In genomic region chr2:176150338-176151198, GRCh38 we compare ENCODE assay signal across 14 cellular contexts. TPM values are rescaled to one million over a fixed set of nuclear protein-coding genes. Genes with fewer than 3 reads are reported as not detected.
DNase-seq lines count a peak whose midpoint lies in the region; ATAC-seq, FAIRE-seq and TF ChIP-seq lines count a peak whose summit lies in the region.
"Had no signal": no experiment of that assay in that cellular context is flagged by ENCODE, and none has a peak within 500 bp of the region (broad histone marks: within the 10 kb centered on the region; RNA-seq: fewer than 3 reads in every experiment).

No MANE protein-coding gene starts in this region.

- intact Hi-C loops in HepG2 (cut with micrococcal nuclease; ENCODE audit: unreplicated experiment), result no loop called here
- intact Hi-C loops in right lobe of liver (cut with DNase I), result no loop called here

- H2AFZ ChIP-seq in HepG2 (ENCODE audit: low read length) (no peak overlapping the region), neuronal stem cell (ENCODE audit: low read length) (no peak overlapping the region)

- H3K23ac ChIP-seq in neuronal stem cell (ENCODE audit: low read depth, low read length, poor library complexity), result peak overlapping the region; percentile 59

- H3K27me3 ChIP-seq in HepG2 (ENCODE audit: control insufficient read depth in 1 of 2, insufficient read depth in 2 of 2, low read length in 2 of 2) (peaks cover 20 to 92% of the 10 kb centered on the region in 2 experiments), right lobe of liver (peaks cover 0 to 73% of the 10 kb centered on the region in 2 donors), iPS-15b (ENCODE audit: control insufficient read depth, insufficient read depth, low read length) (peaks cover 100% of the 10 kb centered on the region), neuronal stem cell (ENCODE audit: control insufficient read depth in 3 of 3, insufficient read depth in 3 of 3, low read depth in 1 of 3, low read length in 3 of 3) (peaks cover 63 to 100% (median 99%) of the 10 kb centered on the region in 3 experiments)
- H3K27me3 ChIP-seq: Peyer's patch had no signal

- no peak overlapping the region for H3K4me3 ChIP-seq in HepG2 (replicated peaks in 1 of 3; ENCODE audit: insufficient read depth in 1 of 3, low read depth in 2 of 3, low read length in 3 of 3)
- no peak overlapping the region for H3K4me3 ChIP-seq in right lobe of liver
- H3K4me3 ChIP-seq in iPS-15b (ENCODE audit: low read depth, low read length), result peak overlapping the region; percentile 26
- H3K4me3 ChIP-seq in neuronal stem cell (ENCODE audit: low read length in 2 of 2), result no peak overlapping the region
- H3K4me3 ChIP-seq: Peyer's patch had no signal

- TF ChIP-seq CTCF in HepG2 (CRISPR knock-in tag; IDR thresholded peaks at IDR 0.05) (no peak), right lobe of liver (IDR thresholded peaks at IDR 0.05) (no peak)

- H4K91ac ChIP-seq in neuronal stem cell (ENCODE audit: low read depth, low read length, poor library complexity), result no peak overlapping the region

- TF ChIP-seq EP300 in HepG2 (IDR thresholded peaks at IDR 0.05; ENCODE audit: low read depth in 2 of 2, low read length in 2 of 2) (no peak), HepG2 (CRISPR knock-in tag; IDR thresholded peaks at IDR 0.05; ENCODE audit: borderline replicate concordance) (no peak)

- no peaks in the 10 kb centered on the region for H3K79me1 ChIP-seq in neuronal stem cell (ENCODE audit: low read depth, low read length)

- TF ChIP-seq POLR2A in HepG2 (IDR thresholded peaks at IDR 0.05; ENCODE audit: insufficient read depth in 1 of 2, low read depth in 2 of 2, low read length in 2 of 2) (no peak), right lobe of liver (IDR thresholded peaks at IDR 0.05) (no peak)

- H3K14ac ChIP-seq in neuronal stem cell (ENCODE audit: low read length), result no peak overlapping the region

- ATAC-seq in HepG2 (no peak), right lobe of liver (no peak)

- H3K18ac ChIP-seq in neuronal stem cell (ENCODE audit: low read length), result no peak overlapping the region

- H2BK12ac ChIP-seq in neuronal stem cell (ENCODE audit: low read length), result no peak overlapping the region

- H2BK5ac ChIP-seq in neuronal stem cell (ENCODE audit: low read length), result no peak overlapping the region

- peaks cover 25% of the 10 kb centered on the region for H3K4me1 ChIP-seq in HepG2 (ENCODE audit: insufficient read depth, low read length)
- no peaks in the 10 kb centered on the region for H3K4me1 ChIP-seq in right lobe of liver
- H3K4me1 ChIP-seq in iPS-15b (ENCODE audit: control insufficient read depth, insufficient read depth, low read length), result peaks cover under 1% of the 10 kb centered on the region
- no peaks in the 10 kb centered on the region for H3K4me1 ChIP-seq in neuronal stem cell (ENCODE audit: control insufficient read depth in 2 of 2, insufficient read depth in 1 of 2, low read depth in 1 of 2, low read length in 2 of 2)

- no peak for FAIRE-seq in HepG2 (lab: Jason Lieb, UNC)

- WGBS in HepG2 (ENCODE audit: low lambda C conversion rate), result 22% methylated on average over 16 of the region's 22 CpGs
- 7% methylated on average over 11 of the region's 22 CpGs for WGBS in right lobe of liver (ENCODE audit: insufficient coverage, low coverage, low lambda C conversion rate, missing lambda C conversion rate)
- no CpG with 5 or more reads among the region's 22 CpGs for WGBS in neuronal stem cell (ENCODE audit: extremely low coverage in 2 of 2, insufficient read length in 2 of 2, insufficient replicate concordance in 1 of 2), 2 donors

- H3K9me3 ChIP-seq in HepG2 (ENCODE audit: low read length), result no peaks in the 10 kb centered on the region
- no peaks in the 10 kb centered on the region for H3K9me3 ChIP-seq in right lobe of liver
- H3K9me3 ChIP-seq in iPS-15b (ENCODE audit: control insufficient read depth, insufficient read depth, low read length), result no peaks in the 10 kb centered on the region
- H3K9me3 ChIP-seq in neuronal stem cell (replicated peaks in 1 of 2; ENCODE audit: control insufficient read depth in 2 of 2, insufficient read depth in 1 of 2, low read depth in 1 of 2, low read length in 2 of 2), result peaks cover 0 to 9% of the 10 kb centered on the region in 2 donors
- H3K9me3 ChIP-seq: Peyer's patch had no signal

- no peak overlapping the region for H2AK5ac ChIP-seq in neuronal stem cell (ENCODE audit: low read depth, low read length)

- no peaks in the 10 kb centered on the region for H4K20me1 ChIP-seq in HepG2 (ENCODE audit: insufficient read depth, low read length)

- POLR2A ChIA-PET in HepG2 (lab: Yijun Ruan, JAX), result no interaction called here

- H3K36me3 ChIP-seq in HepG2 (replicated peaks in 1 of 2; ENCODE audit: control insufficient read depth in 1 of 2, insufficient read depth in 2 of 2, low read length in 2 of 2), result no peaks in the 10 kb centered on the region
- no peaks in the 10 kb centered on the region for H3K36me3 ChIP-seq in right lobe of liver
- no peaks in the 10 kb centered on the region for H3K36me3 ChIP-seq in iPS-15b (ENCODE audit: control insufficient read depth, insufficient read depth, low read length)
- H3K36me3 ChIP-seq in neuronal stem cell (replicated peaks in 1 of 2; ENCODE audit: control insufficient read depth in 2 of 2, insufficient read depth in 2 of 2, low read length in 2 of 2), result no peaks in the 10 kb centered on the region

- DNase-seq in HepG2 (ENCODE audit: low spot score), result no peak
- DNase-seq in right lobe of liver, result no peak
- DNase-seq in neuronal stem cell (ENCODE audit: low spot score), result no peak
- no peak for DNase-seq in activated CD4-positive, alpha-beta T cell treated with anti-CD3 and anti-CD28 coated beads, Interleukin-2, amount 50 U/mL, for 1 hour
- DNase-seq in stimulated activated CD4-positive, alpha-beta T cell treated with anti-CD3 and anti-CD28 coated beads, Interleukin-4, amount 100 ng/mL, for 24 hours, result no peak
- DNase-seq in effector CD4-positive, alpha-beta T cell, result no peak
- DNase-seq: H9, NCI-H1930, NCI-H2171, NCI-H510A, NCI-H82, Peyer's patch had no signal

- BruUV-seq in HepG2 (replicated peaks; lab: Mats Ljungman, UMichigan), result no TSS peak

- in situ Hi-C loops in HepG2 (cut with HindIII; ENCODE audit: extremely low pct_ligation_motif_present, low pct_unique_long_range_greater_than_20kb), result no loop called here

- CTCF ChIA-PET in HepG2 (lab: Yijun Ruan, JAX; ENCODE audit: low intra/inter-chr PET ratio, low total read pairs), result no interaction called here

- H3K9ac ChIP-seq in HepG2 (ENCODE audit: insufficient read depth, low read depth, low read length), result no peak overlapping the region
- H3K9ac ChIP-seq in iPS-15b (ENCODE audit: low read depth, low read length), result no peak overlapping the region
- H3K9ac ChIP-seq in neuronal stem cell (ENCODE audit: low read depth, low read length, poor library complexity), result no peak overlapping the region

- no peaks in the 10 kb centered on the region for H3K79me2 ChIP-seq in HepG2 (ENCODE audit: insufficient read depth, low read length)

- H3K27ac ChIP-seq in HepG2 (ENCODE audit: extremely low read length, insufficient read depth, low read length), result no peak overlapping the region
- H3K27ac ChIP-seq in right lobe of liver, result no peak overlapping the region
- H3K27ac ChIP-seq in neuronal stem cell (replicated peaks; ENCODE audit: low read length), result no peak overlapping the region
- H3K27ac ChIP-seq: Peyer's patch had no signal

- H3K4me2 ChIP-seq in HepG2 (ENCODE audit: low read depth, low read length) (no peak overlapping the region), neuronal stem cell (ENCODE audit: insufficient read depth, low read length, poor library complexity, severe bottlenecking) (no peak overlapping the region)

- TF ChIP-seq RAD21 in HepG2 (CRISPR knock-in tag; IDR thresholded peaks at IDR 0.05), result no peak

- H4K8ac ChIP-seq in neuronal stem cell (ENCODE audit: low read depth, low read length), result no peak overlapping the region

- H2BK15ac ChIP-seq in neuronal stem cell (ENCODE audit: low read length), result no peak overlapping the region

- no peak overlapping the region for H3K4ac ChIP-seq in neuronal stem cell (ENCODE audit: low read length)

- H2BK120ac ChIP-seq in neuronal stem cell (ENCODE audit: low read depth, low read length), result no peak overlapping the region

RNA-seq across cellular contexts. Expression of gene HOXD4, which starts 0.8 kb away (rescaled TPM):
- total RNA-seq in HepG2 (2016; rRNA removed; fragmentation: Illumina TruSeq; extraction: Trizol) (0.31 TPM in 1 of 2 replicates, not detected in the other), right lobe of liver (not detected)
- not detected in 2 replicates for total RNA-seq in HepG2 (2016; cell fraction: cytosol; rRNA removed; fragmentation: Illumina TruSeq; extraction: Trizol; ENCODE audit: low read depth)
- 0.19 TPM in 1 of 2 replicates, not detected in the other for total RNA-seq in HepG2 (2016; cell fraction: insoluble cytoplasmic fraction; rRNA removed; fragmentation: Illumina TruSeq; extraction: Trizol)
- 0.12 TPM in 1 of 2 replicates, not detected in the other for total RNA-seq in HepG2 (2016; cell fraction: membrane; rRNA removed; fragmentation: Illumina TruSeq; extraction: Trizol)
- total RNA-seq in HepG2 (2016; cell fraction: nucleus; rRNA removed; fragmentation: Illumina TruSeq; extraction: Trizol), result 0.34 TPM in 1 of 2 replicates, not detected in the other
- not detected in 2 replicates for polyA plus RNA-seq in HepG2 (2011; rRNA removed)
- not detected in 2 replicates for polyA plus RNA-seq in HepG2 (2011; cell fraction: cytosol; rRNA removed)
- polyA plus RNA-seq in HepG2 (2011; cell fraction: nucleus; rRNA removed), result not detected in 2 replicates
- not detected in 2 replicates for polyA plus RNA-seq in HepG2 (2012)
- 0.15 TPM in 1 of 2 replicates, not detected in the other for polyA plus RNA-seq in HepG2 (2016; cell fraction: cytosol; fragmentation: Illumina TruSeq; extraction: Trizol; ENCODE audit: low read depth)
- not detected in 2 replicates for polyA plus RNA-seq in HepG2 (2016; cell fraction: insoluble cytoplasmic fraction; fragmentation: Illumina TruSeq; extraction: Trizol; ENCODE audit: low read depth)
- 0.10 and 0.17 TPM in 2 replicates for polyA plus RNA-seq in HepG2 (2016; cell fraction: membrane; fragmentation: Illumina TruSeq; extraction: Trizol; ENCODE audit: low read depth)
- polyA plus RNA-seq in HepG2 (2016; cell fraction: nucleus; fragmentation: Illumina TruSeq; extraction: Trizol; ENCODE audit: insufficient read depth, low read depth), result 0.43 and 1.4 TPM in 2 replicates
- not detected in 2 replicates for polyA minus RNA-seq in HepG2 (2011; rRNA and poly(A)+ RNA removed; ENCODE audit: low replicate concordance)
- polyA minus RNA-seq in HepG2 (2011; cell fraction: cytosol; rRNA and poly(A)+ RNA removed), result not detected in 2 replicates
- polyA minus RNA-seq in HepG2 (2011; cell fraction: nucleus; rRNA and poly(A)+ RNA removed), result not detected in 2 replicates
- polyA plus RNA-seq in neuronal stem cell (2013, experiment 1 of 2), result not detected
- not detected for polyA plus RNA-seq in neuronal stem cell (2013, experiment 2 of 2)
- total RNA-seq: H9, LHCN-M2 had no signal

RNA-seq across cellular contexts. Expression of gene HOXD3, which starts 6.5 kb away (rescaled TPM):
- total RNA-seq in HepG2 (2016; rRNA removed; fragmentation: Illumina TruSeq; extraction: Trizol), result 0.08 and 0.09 TPM in 2 replicates
- total RNA-seq in HepG2 (2016; cell fraction: cytosol; rRNA removed; fragmentation: Illumina TruSeq; extraction: Trizol; ENCODE audit: low read depth), result not detected in 2 replicates
- total RNA-seq in HepG2 (2016; cell fraction: insoluble cytoplasmic fraction; rRNA removed; fragmentation: Illumina TruSeq; extraction: Trizol), result 0.04 TPM in 1 of 2 replicates, not detected in the other
- 0.06 and 0.14 TPM in 2 replicates for total RNA-seq in HepG2 (2016; cell fraction: membrane; rRNA removed; fragmentation: Illumina TruSeq; extraction: Trizol)
- 0.19 TPM in 1 of 2 replicates, not detected in the other for total RNA-seq in HepG2 (2016; cell fraction: nucleus; rRNA removed; fragmentation: Illumina TruSeq; extraction: Trizol)
- polyA plus RNA-seq in HepG2 (2011; rRNA removed), result 0.05 TPM in 1 of 2 replicates, not detected in the other
- not detected in 2 replicates for polyA plus RNA-seq in HepG2 (2011; cell fraction: cytosol; rRNA removed)
- polyA plus RNA-seq in HepG2 (2011; cell fraction: nucleus; rRNA removed), result 0.07 TPM in 1 of 2 replicates, not detected in the other
- 0.09 TPM in 1 of 2 replicates, not detected in the other for polyA plus RNA-seq in HepG2 (2012)
- polyA plus RNA-seq in HepG2 (2016; cell fraction: cytosol; fragmentation: Illumina TruSeq; extraction: Trizol; ENCODE audit: low read depth), result not detected in 2 replicates
- polyA plus RNA-seq in HepG2 (2016; cell fraction: insoluble cytoplasmic fraction; fragmentation: Illumina TruSeq; extraction: Trizol; ENCODE audit: low read depth), result 0.28 TPM in 1 of 2 replicates, not detected in the other
- polyA plus RNA-seq in HepG2 (2016; cell fraction: membrane; fragmentation: Illumina TruSeq; extraction: Trizol; ENCODE audit: low read depth), result 0.07 TPM in 1 of 2 replicates, not detected in the other
- not detected in 2 replicates for polyA plus RNA-seq in HepG2 (2016; cell fraction: nucleus; fragmentation: Illumina TruSeq; extraction: Trizol; ENCODE audit: insufficient read depth, low read depth)
- polyA minus RNA-seq in HepG2 (2011; rRNA and poly(A)+ RNA removed; ENCODE audit: low replicate concordance), result not detected in 2 replicates
- polyA minus RNA-seq in HepG2 (2011; cell fraction: cytosol; rRNA and poly(A)+ RNA removed), result not detected in 2 replicates
- polyA minus RNA-seq in HepG2 (2011; cell fraction: nucleus; rRNA and poly(A)+ RNA removed), result not detected in 2 replicates
- total RNA-seq in right lobe of liver, result not detected
- polyA plus RNA-seq in neuronal stem cell (2013, experiment 1 of 2), result not detected
- not detected for polyA plus RNA-seq in neuronal stem cell (2013, experiment 2 of 2)
- total RNA-seq: H9, LHCN-M2 had no signal

RNA-seq across cellular contexts. Expression of gene HOXD8, which starts 21.1 kb away (rescaled TPM):
- not detected in 2 replicates for total RNA-seq in HepG2 (2016; rRNA removed; fragmentation: Illumina TruSeq; extraction: Trizol)
- total RNA-seq in HepG2 (2016; cell fraction: cytosol; rRNA removed; fragmentation: Illumina TruSeq; extraction: Trizol; ENCODE audit: low read depth), result not detected in 2 replicates
- total RNA-seq in HepG2 (2016; cell fraction: insoluble cytoplasmic fraction; rRNA removed; fragmentation: Illumina TruSeq; extraction: Trizol), result not detected in 2 replicates
- total RNA-seq in HepG2 (2016; cell fraction: membrane; rRNA removed; fragmentation: Illumina TruSeq; extraction: Trizol), result not detected in 2 replicates
- total RNA-seq in HepG2 (2016; cell fraction: nucleus; rRNA removed; fragmentation: Illumina TruSeq; extraction: Trizol), result not detected in 2 replicates
- polyA plus RNA-seq in HepG2 (2011; rRNA removed), result not detected in 2 replicates
- not detected in 2 replicates for polyA plus RNA-seq in HepG2 (2011; cell fraction: cytosol; rRNA removed)
- polyA plus RNA-seq in HepG2 (2011; cell fraction: nucleus; rRNA removed), result not detected in 2 replicates
- not detected in 2 replicates for polyA plus RNA-seq in HepG2 (2012)
- polyA plus RNA-seq in HepG2 (2016; cell fraction: cytosol; fragmentation: Illumina TruSeq; extraction: Trizol; ENCODE audit: low read depth), result not detected in 2 replicates
- polyA plus RNA-seq in HepG2 (2016; cell fraction: insoluble cytoplasmic fraction; fragmentation: Illumina TruSeq; extraction: Trizol; ENCODE audit: low read depth), result not detected in 2 replicates
- not detected in 2 replicates for polyA plus RNA-seq in HepG2 (2016; cell fraction: membrane; fragmentation: Illumina TruSeq; extraction: Trizol; ENCODE audit: low read depth)
- polyA plus RNA-seq in HepG2 (2016; cell fraction: nucleus; fragmentation: Illumina TruSeq; extraction: Trizol; ENCODE audit: insufficient read depth, low read depth), result not detected in 2 replicates
- polyA minus RNA-seq in HepG2 (2011; rRNA and poly(A)+ RNA removed; ENCODE audit: low replicate concordance), result not detected in 2 replicates
- polyA minus RNA-seq in HepG2 (2011; cell fraction: cytosol; rRNA and poly(A)+ RNA removed), result not detected in 2 replicates
- not detected in 2 replicates for polyA minus RNA-seq in HepG2 (2011; cell fraction: nucleus; rRNA and poly(A)+ RNA removed)
- total RNA-seq in right lobe of liver, result under 1 TPM in 1 of 6 experiments, not detected in 5; 0.74 TPM
- polyA plus RNA-seq in neuronal stem cell (2013, experiment 1 of 2), result not detected
- polyA plus RNA-seq in neuronal stem cell (2013, experiment 2 of 2), result not detected
- total RNA-seq: H9 had no signal

RNA-seq across cellular contexts. Expression of gene HOXD9, which starts 28.0 kb away (rescaled TPM):
- total RNA-seq in HepG2 (2016; rRNA removed; fragmentation: Illumina TruSeq; extraction: Trizol) (not detected in 2 replicates), right lobe of liver (under 1 TPM in 1 of 6 experiments, not detected in 5; 0.25 TPM)
- total RNA-seq in HepG2 (2016; cell fraction: cytosol; rRNA removed; fragmentation: Illumina TruSeq; extraction: Trizol; ENCODE audit: low read depth), result not detected in 2 replicates
- not detected in 2 replicates for total RNA-seq in HepG2 (2016; cell fraction: insoluble cytoplasmic fraction; rRNA removed; fragmentation: Illumina TruSeq; extraction: Trizol)
- not detected in 2 replicates for total RNA-seq in HepG2 (2016; cell fraction: membrane; rRNA removed; fragmentation: Illumina TruSeq; extraction: Trizol)
- not detected in 2 replicates for total RNA-seq in HepG2 (2016; cell fraction: nucleus; rRNA removed; fragmentation: Illumina TruSeq; extraction: Trizol)
- not detected in 2 replicates for polyA plus RNA-seq in HepG2 (2011; rRNA removed)
- not detected in 2 replicates for polyA plus RNA-seq in HepG2 (2011; cell fraction: cytosol; rRNA removed)
- not detected in 2 replicates for polyA plus RNA-seq in HepG2 (2011; cell fraction: nucleus; rRNA removed)
- not detected in 2 replicates for polyA plus RNA-seq in HepG2 (2012)
- polyA plus RNA-seq in HepG2 (2016; cell fraction: cytosol; fragmentation: Illumina TruSeq; extraction: Trizol; ENCODE audit: low read depth), result not detected in 2 replicates
- not detected in 2 replicates for polyA plus RNA-seq in HepG2 (2016; cell fraction: insoluble cytoplasmic fraction; fragmentation: Illumina TruSeq; extraction: Trizol; ENCODE audit: low read depth)
- not detected in 2 replicates for polyA plus RNA-seq in HepG2 (2016; cell fraction: membrane; fragmentation: Illumina TruSeq; extraction: Trizol; ENCODE audit: low read depth)
- polyA plus RNA-seq in HepG2 (2016; cell fraction: nucleus; fragmentation: Illumina TruSeq; extraction: Trizol; ENCODE audit: insufficient read depth, low read depth), result not detected in 2 replicates
- 0.61 TPM in 1 of 2 replicates, not detected in the other for polyA minus RNA-seq in HepG2 (2011; rRNA and poly(A)+ RNA removed; ENCODE audit: low replicate concordance)
- not detected in 2 replicates for polyA minus RNA-seq in HepG2 (2011; cell fraction: cytosol; rRNA and poly(A)+ RNA removed)
- polyA minus RNA-seq in HepG2 (2011; cell fraction: nucleus; rRNA and poly(A)+ RNA removed), result not detected in 2 replicates
- polyA plus RNA-seq in neuronal stem cell (2013, experiment 1 of 2), result not detected
- not detected for polyA plus RNA-seq in neuronal stem cell (2013, experiment 2 of 2)
- total RNA-seq: H9 had no signal

RNA-seq across cellular contexts. Expression of gene HOXD10, which starts 34.0 kb away (rescaled TPM):
- not detected in 2 replicates for total RNA-seq in HepG2 (2016; rRNA removed; fragmentation: Illumina TruSeq; extraction: Trizol)
- total RNA-seq in HepG2 (2016; cell fraction: cytosol; rRNA removed; fragmentation: Illumina TruSeq; extraction: Trizol; ENCODE audit: low read depth), result not detected in 2 replicates
- total RNA-seq in HepG2 (2016; cell fraction: insoluble cytoplasmic fraction; rRNA removed; fragmentation: Illumina TruSeq; extraction: Trizol), result not detected in 2 replicates
- total RNA-seq in HepG2 (2016; cell fraction: membrane; rRNA removed; fragmentation: Illumina TruSeq; extraction: Trizol), result not detected in 2 replicates
- not detected in 2 replicates for total RNA-seq in HepG2 (2016; cell fraction: nucleus; rRNA removed; fragmentation: Illumina TruSeq; extraction: Trizol)
- polyA plus RNA-seq in HepG2 (2011; rRNA removed), result not detected in 2 replicates
- not detected in 2 replicates for polyA plus RNA-seq in HepG2 (2011; cell fraction: cytosol; rRNA removed)
- not detected in 2 replicates for polyA plus RNA-seq in HepG2 (2011; cell fraction: nucleus; rRNA removed)
- not detected in 2 replicates for polyA plus RNA-seq in HepG2 (2012)
- not detected in 2 replicates for polyA plus RNA-seq in HepG2 (2016; cell fraction: cytosol; fragmentation: Illumina TruSeq; extraction: Trizol; ENCODE audit: low read depth)
- polyA plus RNA-seq in HepG2 (2016; cell fraction: insoluble cytoplasmic fraction; fragmentation: Illumina TruSeq; extraction: Trizol; ENCODE audit: low read depth), result not detected in 2 replicates
- not detected in 2 replicates for polyA plus RNA-seq in HepG2 (2016; cell fraction: membrane; fragmentation: Illumina TruSeq; extraction: Trizol; ENCODE audit: low read depth)
- not detected in 2 replicates for polyA plus RNA-seq in HepG2 (2016; cell fraction: nucleus; fragmentation: Illumina TruSeq; extraction: Trizol; ENCODE audit: insufficient read depth, low read depth)
- not detected in 2 replicates for polyA minus RNA-seq in HepG2 (2011; rRNA and poly(A)+ RNA removed; ENCODE audit: low replicate concordance)
- polyA minus RNA-seq in HepG2 (2011; cell fraction: cytosol; rRNA and poly(A)+ RNA removed), result not detected in 2 replicates
- not detected in 2 replicates for polyA minus RNA-seq in HepG2 (2011; cell fraction: nucleus; rRNA and poly(A)+ RNA removed)
- total RNA-seq in right lobe of liver, result not detected
- polyA plus RNA-seq in neuronal stem cell (2013, experiment 1 of 2), result not detected
- not detected for polyA plus RNA-seq in neuronal stem cell (2013, experiment 2 of 2)
- total RNA-seq: H9, LHCN-M2, Peyer's patch had no signal
